Comparison of ENCODE assay signal across 8 cellular contexts in genomic region chr14:20683896-20684661, GRCh38. TPM values are rescaled to one million over a fixed set of nuclear protein-coding genes. Genes with fewer than 3 reads are reported as not detected.
DNase-seq lines count a peak whose midpoint lies in the region; ATAC-seq and TF ChIP-seq lines count a peak whose summit lies in the region.

A gene with protein sequence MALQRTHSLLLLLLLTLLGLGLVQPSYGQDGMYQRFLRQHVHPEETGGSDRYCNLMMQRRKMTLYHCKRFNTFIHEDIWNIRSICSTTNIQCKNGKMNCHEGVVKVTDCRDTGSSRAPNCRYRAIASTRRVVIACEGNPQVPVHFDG (plus strand): TSS chr14:20684560. CDS start chr14:20699372, 14,812 bp downstream.

- H3K27ac ChIP-seq in 22Rv1 (peak within 1 kb of the TSS; percentile 100), esophagus muscularis mucosa (replicated peaks in 1 of 4) (peak within 1 kb of the TSS; percentile 99 to 100 (median 100)), muscle layer of duodenum (ENCODE audit: low read length) (peak within 1 kb of the TSS; percentile 100)

- peak; percentile 34 for TF ChIP-seq POLR2A in GM18505 (IDR thresholded peaks at IDR 0.05; ENCODE audit: borderline replicate concordance, extremely low read depth, insufficient read depth, insufficient read length)
- TF ChIP-seq POLR2A in esophagus muscularis mucosa (IDR thresholded peaks at IDR 0.05; ENCODE audit: low read depth): peak; percentile 42

- no peaks in the 10 kb centered on the region for H3K9me3 Mint-ChIP-seq in activated T-cell treated with anti-CD3 and anti-CD28 coated beads, Interleukin-2, amount 50 U/mL, for 4 hours

- no peak for TF ChIP-seq EP300 in esophagus muscularis mucosa (IDR thresholded peaks at IDR 0.05)

- H3K4me1 ChIP-seq in esophagus muscularis mucosa (peaks cover 15 to 70% (median 57%) of the 10 kb centered on the region in 4 donors), muscle layer of duodenum (ENCODE audit: control insufficient read depth in 1 of 2, insufficient read depth in 2 of 2, low read length in 2 of 2) (peaks cover 24 to 33% of the 10 kb centered on the region in 2 donors)

- DNase-seq in OCI-M1 (lab: John Stamatoyannopoulos, UW): peak; percentile 89
- peak; percentile 80 for DNase-seq in activated T-cell treated with anti-CD3 and anti-CD28 coated beads, Interleukin-2, amount 50 U/mL, for 4 hours
- DNase-seq in esophagus muscularis mucosa (ENCODE audit: extremely low spot score): peak; percentile 96
- DNase-seq in stimulated activated CD8-positive, alpha-beta memory T cell treated with anti-CD3 and anti-CD28 coated beads, Interleukin-4, amount 100 ng/mL, for 48 hours: peak; percentile 91

- 0% methylated on average over 16 of the region's 42 CpGs for WGBS in esophagus muscularis mucosa

- ATAC-seq in GM18505 (IDR thresholded peaks at IDR 0.05; ENCODE audit: unreplicated experiment) (peak; percentile 30), HG03175 (IDR thresholded peaks at IDR 0.05; ENCODE audit: unreplicated experiment) (peak; percentile 25)
- ATAC-seq in activated T-cell treated with anti-CD3 and anti-CD28 coated beads, Interleukin-2, amount 50 U/mL, for 4 hours: peak; percentile 27 to 29

- H3K4me1 Mint-ChIP-seq in activated T-cell treated with anti-CD3 and anti-CD28 coated beads, Interleukin-2, amount 50 U/mL, for 4 hours (ENCODE audit: low read depth): peaks cover 6% of the 10 kb centered on the region

- H3K27me3 Mint-ChIP-seq in activated T-cell treated with anti-CD3 and anti-CD28 coated beads, Interleukin-2, amount 50 U/mL, for 4 hours (ENCODE audit: low read depth): no peaks in the 10 kb centered on the region

- peak within 1 kb of the TSS; percentile 69 to 94 (median 82) for H3K4me3 ChIP-seq in esophagus muscularis mucosa
- peak within 1 kb of the TSS; percentile 93 for H3K4me3 ChIP-seq in muscle layer of duodenum (ENCODE audit: low read depth in 1 of 2, low read length in 2 of 2)

- TF ChIP-seq CTCF in 22Rv1 (IDR thresholded peaks at IDR 0.05) (no peak), esophagus muscularis mucosa (IDR thresholded peaks at IDR 0.05) (no peak)

- intact Hi-C loops in esophagus muscularis mucosa (cut with DNase I): loop anchor here (2.0 to 10.0 kb wide), 5 partner anchors 71 to 701 kb away; partner anchors contain the start of genes CCNB1IP1, PIP4P1, SUPT16H and TEP1

- H3K27me3 ChIP-seq in esophagus muscularis mucosa (no peaks in the 10 kb centered on the region), muscle layer of duodenum (ENCODE audit: low read depth, low read length) (no peaks in the 10 kb centered on the region)

- no peak within 1 kb of the TSS for H3K4me3 Mint-ChIP-seq in activated T-cell treated with anti-CD3 and anti-CD28 coated beads, Interleukin-2, amount 50 U/mL, for 4 hours

- no peaks in the 10 kb centered on the region for H3K36me3 Mint-ChIP-seq in activated T-cell treated with anti-CD3 and anti-CD28 coated beads, Interleukin-2, amount 50 U/mL, for 4 hours (ENCODE audit: insufficient read depth)

- peaks cover 0 to 3% (median 0%) of the 10 kb centered on the region in 4 donors for H3K36me3 ChIP-seq in esophagus muscularis mucosa
- H3K36me3 ChIP-seq in muscle layer of duodenum (ENCODE audit: control insufficient read depth in 1 of 2, insufficient read depth in 2 of 2, low read length in 2 of 2): peaks cover 0 to 4% of the 10 kb centered on the region in 2 donors

- H3K9me3 ChIP-seq in esophagus muscularis mucosa (no peaks in the 10 kb centered on the region), muscle layer of duodenum (ENCODE audit: control insufficient read depth in 1 of 2, low read length in 2 of 2) (no peaks in the 10 kb centered on the region)

RNA-seq across cellular contexts. Expression of the gene that starts here (rescaled TPM):
- under 1 TPM; 0.08 to 0.18 (median 0.15) TPM for total RNA-seq in activated T-cell treated with anti-CD3 and anti-CD28 coated beads, Interleukin-2, amount 50 U/mL, for 4 hours
- 100 to 1,000 TPM in 1 of 4 donors, 10 to 100 TPM in 3; 61.9 to 107 (median 82.9) TPM for total RNA-seq in esophagus muscularis mucosa

Comparison
In these comparisons a context has a peak if more than half of its experiments do, and no peak if none do; other contexts are left out.
1. Peak in every context shown above with its lines: DNase-seq, ATAC-seq, H3K4me3 ChIP-seq and H3K27ac ChIP-seq.
2. RNA of the gene that starts here (total RNA-seq): 61.9 to 107 TPM in esophagus muscularis mucosa; 0.08 to 0.18 TPM in activated T-cell treated with anti-CD3 and anti-CD28 coated beads, Interleukin-2, amount 50 U/mL, for 4 hours; every median in the first group is over 10 times any median in the second.
3. Peak in DNase-seq and ATAC-seq in activated T-cell treated with anti-CD3 and anti-CD28 coated beads, Interleukin-2, amount 50 U/mL, for 4 hours; RNA of the gene not detected or under 1 TPM.